Comparison of ENCODE assay signal across 16 cellular contexts in genomic region chr10:89555688-89556445, GRCh38. TPM values are rescaled to one million over a fixed set of nuclear protein-coding genes. Genes with fewer than 3 reads are reported as not detected.
A peak's percentile ranks its signal among the peaks of the same experiment; 100 is the strongest.
DNase-seq lines count a peak whose midpoint lies in the region; ATAC-seq and TF ChIP-seq lines count a peak whose summit lies in the region.
"Had no signal": no experiment of that assay in that cellular context is flagged by ENCODE, and none has a peak within 500 bp of the region (broad histone marks: within the 10 kb centered on the region; RNA-seq: fewer than 3 reads in every experiment).

No MANE protein-coding gene starts in this region.

- H3K9me3 ChIP-seq in body of pancreas = no peaks in the 10 kb centered on the region
- H3K9me3 ChIP-seq: thoracic aorta had no signal

- peaks cover 28% of the 10 kb centered on the region for H3K4me1 ChIP-seq in body of pancreas
- H3K4me1 ChIP-seq: BLaER1 had no signal

- H3K4me3 ChIP-seq in body of pancreas = no peak overlapping the region
- H3K4me3 ChIP-seq: BLaER1, thoracic aorta had no signal

- no peak overlapping the region for H3K4me3 Mint-ChIP-seq in HFFc6
- H3K4me3 Mint-ChIP-seq: activated T-cell treated with anti-CD3 and anti-CD28 coated beads, Interleukin-2, amount 50 U/mL, for 72 hours; central memory CD8-positive, alpha-beta T cell had no signal

- ATAC-seq in body of pancreas (peak; percentile 56), HG03342 (IDR thresholded peaks at IDR 0.05; ENCODE audit: unreplicated experiment) (no peak), HG02678 (IDR thresholded peaks at IDR 0.05; ENCODE audit: unreplicated experiment) (no peak), HG02588 (IDR thresholded peaks at IDR 0.05; ENCODE audit: unreplicated experiment) (no peak)
- ATAC-seq in activated naive CD4-positive, alpha-beta T cell treated with anti-CD3 and anti-CD28 coated beads, Interleukin-2, amount 50 U/mL, for 72 hours = no peak
- ATAC-seq: activated CD4-positive, CD25-positive, alpha-beta regulatory T cell treated with anti-CD3 and anti-CD28 coated beads, Interleukin-2, amount 50 U/mL, for 24 hours; activated T-cell treated with anti-CD3 and anti-CD28 coated beads, Interleukin-2, amount 50 U/mL, for 72 hours had no signal

- peak; percentile 40 for TF ChIP-seq CTCF in HFFc6 (IDR thresholded peaks at IDR 0.05)
- peak in 4 of 7 experiments; percentile 29 to 44 (median 36) for TF ChIP-seq CTCF in body of pancreas (IDR thresholded peaks at IDR 0.05)

- no peaks in the 10 kb centered on the region for H3K9me3 Mint-ChIP-seq in HFFc6
- H3K9me3 Mint-ChIP-seq in activated naive CD4-positive, alpha-beta T cell treated with anti-CD3 and anti-CD28 coated beads, Interleukin-2, amount 50 U/mL, for 72 hours = no peaks in the 10 kb centered on the region
- H3K9me3 Mint-ChIP-seq: activated T-cell treated with anti-CD3 and anti-CD28 coated beads, Interleukin-2, amount 50 U/mL, for 72 hours; central memory CD8-positive, alpha-beta T cell had no signal

- intact Hi-C loops in body of pancreas (cut with DNase I) = no loop called here

- TF ChIP-seq POLR2A in body of pancreas (IDR thresholded peaks at IDR 0.05) = no peak

- H3K36me3 Mint-ChIP-seq in HFFc6 (ENCODE audit: low read depth) = no peaks in the 10 kb centered on the region
- H3K36me3 Mint-ChIP-seq in activated naive CD4-positive, alpha-beta T cell treated with anti-CD3 and anti-CD28 coated beads, Interleukin-2, amount 50 U/mL, for 72 hours = no peaks in the 10 kb centered on the region

- peaks cover 27% of the 10 kb centered on the region for H3K4me1 Mint-ChIP-seq in HFFc6 (ENCODE audit: low read depth)
- H3K4me1 Mint-ChIP-seq: central memory CD8-positive, alpha-beta T cell had no signal

- H3K36me3 ChIP-seq in body of pancreas (replicated peaks in 1 of 2; ENCODE audit: insufficient read depth in 1 of 2, low read depth in 2 of 2) = no peaks in the 10 kb centered on the region
- H3K36me3 ChIP-seq: BLaER1, thoracic aorta had no signal

- WGBS in body of pancreas, 2 donors = 65 to 73% methylated on average over 7 of the region's 7 CpGs

- H3K27me3 ChIP-seq in body of pancreas = no peaks in the 10 kb centered on the region
- H3K27me3 ChIP-seq: BLaER1 had no signal

- no peak overlapping the region for H3K27ac ChIP-seq in body of pancreas
- H3K27ac ChIP-seq: BLaER1, thoracic aorta had no signal

- no peak overlapping the region for H3K27ac Mint-ChIP-seq in HFFc6
- H3K27ac Mint-ChIP-seq in activated naive CD4-positive, alpha-beta T cell treated with anti-CD3 and anti-CD28 coated beads, Interleukin-2, amount 50 U/mL, for 72 hours = no peak overlapping the region
- H3K27ac Mint-ChIP-seq: activated T-cell treated with anti-CD3 and anti-CD28 coated beads, Interleukin-2, amount 50 U/mL, for 72 hours had no signal

- DNase-seq in ACHN (peak; percentile 83), HFFc6 (peak; percentile 16), body of pancreas (peak in 2 of 4 donors; percentile 26 to 41), iris pigment epithelial cell (ENCODE audit: low read depth) (peak; percentile 61)
- no peak for DNase-seq in activated naive CD4-positive, alpha-beta T cell treated with anti-CD3 and anti-CD28 coated beads, Interleukin-2, amount 50 U/mL, for 72 hours (ENCODE audit: low spot score in 2 of 2)
- DNase-seq: activated T-cell treated with anti-CD3 and anti-CD28 coated beads, Interleukin-2, amount 50 U/mL, for 72 hours; retina had no signal

- in situ Hi-C loops in ACHN (cut with HindIII; ENCODE audit: low pct_ligation_motif_present, low pct_unique_long_range_greater_than_20kb, low sequenced_read_pairs) = loop anchor here (25.0 kb wide), 1 partner anchor 144 kb away; the partner anchor contains the start of gene IFIT5

- H3K27me3 Mint-ChIP-seq in HFFc6 (ENCODE audit: insufficient read depth) = peaks cover 7% of the 10 kb centered on the region

RNA-seq across cellular contexts. Expression of gene SLC16A12, which starts 20.5 kb away (rescaled TPM):
- total RNA-seq in HFFc6 (2021; fragmentation: NEBNext Ultra II Directional; extraction: Animal tissue kit (Norgen Biotek cat#: 25700)) = not detected
- 10 to 100 TPM; 19.5 to 26.7 TPM for total RNA-seq in body of pancreas
- not detected for total RNA-seq in activated naive CD4-positive, alpha-beta T cell treated with anti-CD3 and anti-CD28 coated beads, Interleukin-2, amount 50 U/mL, for 72 hours
- total RNA-seq: activated T-cell treated with anti-CD3 and anti-CD28 coated beads, Interleukin-2, amount 50 U/mL, for 72 hours; mononuclear cell; SK-MEL-5 had no signal

Comparison
In these comparisons a context has a peak if more than half of its experiments do, and no peak if none do; other contexts are left out.
1. DNase-seq: peak in ACHN (single experiment), HFFc6 (single experiment) and iris pigment epithelial cell (single experiment); none in activated naive CD4-positive, alpha-beta T cell treated with anti-CD3 and anti-CD28 coated beads, Interleukin-2, amount 50 U/mL, for 72 hours (0 of 2).
2. RNA of gene SLC16A12, which starts 20.5 kb away (total RNA-seq): 19.5 to 26.7 TPM in body of pancreas; not detected in HFFc6 and not detected in activated naive CD4-positive, alpha-beta T cell treated with anti-CD3 and anti-CD28 coated beads, Interleukin-2, amount 50 U/mL, for 72 hours; every median in the first group is over 10 times any median in the second.